ENCODE assay signal across 23 cellular contexts in genomic region chr3:55426486-55426885, GRCh38.
"Had no signal": no experiment of that assay in that cellular context is flagged by ENCODE, and none has a peak within 500 bp of the region (broad histone marks: within the 10 kb centered on the region; RNA-seq: fewer than 3 reads in every experiment).

No MANE protein-coding gene starts in this region.

- H3K36me3 ChIP-seq: cardiac muscle cell, left ventricle myocardium inferior, ovary, prostate gland, tibial nerve had no signal

- DNase-seq: activated CD4-positive, alpha-beta T cell treated with anti-CD3 and anti-CD28 coated beads for 1 hour; activated CD8-positive, alpha-beta memory T cell treated with anti-CD3 and anti-CD28 coated beads for 24 hours; activated CD8-positive, alpha-beta memory T cell treated with anti-CD3 and anti-CD28 coated beads, Interleukin-2, amount 50 U/mL, for 4 hours; activated naive CD4-positive, alpha-beta T cell treated with Interleukin-2 at 50 U/mL for 16 hours; activated naive CD8-positive, alpha-beta T cell treated with anti-CD3 and anti-CD28 coated beads for 36 hours; activated T-cell treated with anti-CD3 and anti-CD28 coated beads, Interleukin-2, amount 50 U/mL, for 24 hours; body of pancreas; effector memory CD4-positive, alpha-beta T cell; glutamatergic neuron; immature natural killer cell; left ventricle myocardium inferior; natural killer cell; ovary; substantia nigra; T-helper 9 cell had no signal

- H3K27ac ChIP-seq: body of pancreas, cardiac muscle cell, left ventricle myocardium inferior, ovary, prostate gland, tibial nerve had no signal

- H3K27me3 Mint-ChIP-seq: activated naive CD8-positive, alpha-beta T cell treated with anti-CD3 and anti-CD28 coated beads for 36 hours; activated T-cell treated with anti-CD3 and anti-CD28 coated beads, Interleukin-2, amount 50 U/mL, for 24 hours; stimulated activated naive CD8-positive, alpha-beta T cell treated with anti-CD3 and anti-CD28 coated beads, Interleukin-15, Interleukin-2, amounts not matched to agents 100 ng/mL and 50 ng/mL, for 24 hours had no signal

- H3K4me1 Mint-ChIP-seq: activated naive CD8-positive, alpha-beta T cell treated with anti-CD3 and anti-CD28 coated beads for 36 hours; immature natural killer cell; natural killer cell had no signal

- H3K79me2 ChIP-seq: hepatocyte had no signal

- FAIRE-seq: frontal cortex, urothelium cell line had no signal

- H3K4me1 ChIP-seq: body of pancreas, prostate gland, tibial nerve had no signal

- H3K4me2 ChIP-seq: hepatocyte had no signal

- H3K9me3 ChIP-seq: body of pancreas, ovary, prostate gland, tibial nerve had no signal

- H3K36me3 Mint-ChIP-seq: activated naive CD8-positive, alpha-beta T cell treated with anti-CD3 and anti-CD28 coated beads for 36 hours; immature natural killer cell; natural killer cell had no signal

- H3K4me3 ChIP-seq: body of pancreas, cardiac muscle cell, hepatocyte, left ventricle myocardium inferior, ovary, prostate gland, tibial nerve had no signal

- H3K27me3 ChIP-seq: body of pancreas, cardiac muscle cell, hepatocyte, ovary, tibial nerve had no signal

- H3K4me3 Mint-ChIP-seq: activated naive CD8-positive, alpha-beta T cell treated with anti-CD3 and anti-CD28 coated beads for 36 hours; activated T-cell treated with anti-CD3 and anti-CD28 coated beads, Interleukin-2, amount 50 U/mL, for 24 hours; immature natural killer cell; natural killer cell; stimulated activated naive CD8-positive, alpha-beta T cell treated with anti-CD3 and anti-CD28 coated beads, Interleukin-15, Interleukin-2, amounts not matched to agents 100 ng/mL and 50 ng/mL, for 24 hours had no signal

- H3K27ac Mint-ChIP-seq: activated naive CD8-positive, alpha-beta T cell treated with anti-CD3 and anti-CD28 coated beads for 36 hours; activated T-cell treated with anti-CD3 and anti-CD28 coated beads, Interleukin-2, amount 50 U/mL, for 24 hours; activated T-helper 2 cell treated with anti-CD3 and anti-CD28 coated beads, Interferon-gamma antibody, Interleukin-2, Interleukin-4, amounts not matched to agents 10 μg/mL and 5 μg/mL and 100 μg/mL, durations not matched to agents 14 hours and 24 hours and 36 hours; immature natural killer cell; natural killer cell; stimulated activated naive CD8-positive, alpha-beta T cell treated with anti-CD3 and anti-CD28 coated beads, Interleukin-15, Interleukin-2, amounts not matched to agents 100 ng/mL and 50 ng/mL, for 24 hours had no signal

- H2AFZ ChIP-seq: hepatocyte had no signal

- H3K9me3 Mint-ChIP-seq: activated T-helper 2 cell treated with anti-CD3 and anti-CD28 coated beads, Interferon-gamma antibody, Interleukin-2, Interleukin-4, amounts not matched to agents 10 μg/mL and 5 μg/mL and 100 μg/mL, durations not matched to agents 14 hours and 24 hours and 36 hours; stimulated activated naive CD8-positive, alpha-beta T cell treated with anti-CD3 and anti-CD28 coated beads, Interleukin-15, Interleukin-2, amounts not matched to agents 100 ng/mL and 50 ng/mL, for 24 hours had no signal
